ENCODE assay signal across 8 cellular contexts in genomic region chr20:62239278-62239879, GRCh38. TPM values are rescaled to one million over a fixed set of nuclear protein-coding genes. Genes with fewer than 3 reads are reported as not detected.
DNase-seq lines count a peak whose midpoint lies in the region; ATAC-seq and TF ChIP-seq lines count a peak whose summit lies in the region.

No MANE protein-coding gene starts in this region.

- H3K4me3 ChIP-seq in BLaER1 (peak overlapping the region; percentile 71), MG63 (peak overlapping the region; percentile 64), ectodermal cell (ENCODE audit: insufficient read depth, low read depth, low read length) (peak overlapping the region; percentile 68)

- H3K27ac ChIP-seq in BLaER1 = no peak overlapping the region
- H3K27ac ChIP-seq in ectodermal cell (ENCODE audit: insufficient read depth, low read depth, low read length, poor library complexity, severe bottlenecking) = no peak overlapping the region

- WGBS in ectodermal cell, 2 experiments = 69 to 71% methylated on average over 23 of the region's 23 CpGs

- H3K27me3 ChIP-seq in BLaER1 = no peaks in the 10 kb centered on the region
- no peaks in the 10 kb centered on the region for H3K27me3 ChIP-seq in MG63
- no peaks in the 10 kb centered on the region for H3K27me3 ChIP-seq in ectodermal cell (ENCODE audit: control insufficient read depth, insufficient read depth, low read length, poor library complexity, severe bottlenecking)

- H3K4me3 Mint-ChIP-seq in nephron = peak overlapping the region; percentile 86 to 96 (median 94)

- H3K9ac ChIP-seq in BLaER1 = peak overlapping the region; percentile 75

- peaks cover 12% of the 10 kb centered on the region for H3K4me1 Mint-ChIP-seq in nephron

- H3K36me3 ChIP-seq in BLaER1 = peaks cover 28% of the 10 kb centered on the region; the same call in 1 of the 2 replicates
- peaks cover 19% of the 10 kb centered on the region for H3K36me3 ChIP-seq in MG63
- H3K36me3 ChIP-seq in ectodermal cell (ENCODE audit: control insufficient read depth, insufficient read depth, low read length) = no peaks in the 10 kb centered on the region

- peak overlapping the region; percentile 90 for H3K4me2 ChIP-seq in BLaER1

- no peak for DNase-seq in MG63
- no peak for DNase-seq in NCI-H510A (lab: John Stamatoyannopoulos, UW)
- no peak for DNase-seq in superior temporal gyrus (ENCODE audit: extremely low spot score)
- DNase-seq in SW 1271 (lab: John Stamatoyannopoulos, UW) = no peak

- no peak for ATAC-seq in HG02571 (IDR thresholded peaks at IDR 0.05; ENCODE audit: unreplicated experiment)

- H3K9me3 ChIP-seq in BLaER1 (no peaks in the 10 kb centered on the region), MG63 (no peaks in the 10 kb centered on the region), ectodermal cell (ENCODE audit: control insufficient read depth, low read length) (no peaks in the 10 kb centered on the region)

- H4K20me1 ChIP-seq in BLaER1 = peaks cover 55% of the 10 kb centered on the region

- peaks cover 8% of the 10 kb centered on the region for H3K27me3 Mint-ChIP-seq in nephron (ENCODE audit: low read depth)

- TF ChIP-seq CTCF in nephron (IDR thresholded peaks at IDR 0.05; ENCODE audit: unreplicated experiment in 3 of 3) = no peak

- no peaks in the 10 kb centered on the region for H3K9me3 Mint-ChIP-seq in nephron

- H3K36me3 Mint-ChIP-seq in nephron (ENCODE audit: low read depth) = no peaks in the 10 kb centered on the region

- H3K27ac Mint-ChIP-seq in nephron = peak overlapping the region; percentile 51 to 87 (median 71)

- H3K4me1 ChIP-seq in BLaER1 (peaks cover 58% of the 10 kb centered on the region), ectodermal cell (ENCODE audit: control insufficient read depth, insufficient read depth, low read length) (peaks cover 20% of the 10 kb centered on the region)

RNA-seq across cellular contexts. Expression of gene OSBPL2, which starts 1.1 kb away (rescaled TPM):
- total RNA-seq in MG63 (2014; rRNA removed; shearing (Covaris generic); ENCODE audit: low replicate concordance) = 18.4 TPM in 2 replicates
- polyA plus RNA-seq in ectodermal cell (2013, experiment 1 of 4) = 35.5 TPM
- polyA plus RNA-seq in ectodermal cell (2013, experiment 2 of 4) = 35.5 TPM
- polyA plus RNA-seq in ectodermal cell (2013, experiment 3 of 4) = 24.2 TPM
- polyA plus RNA-seq in ectodermal cell (2013, experiment 4 of 4) = 26.1 TPM

RNA-seq across cellular contexts. Expression of gene HRH3, which starts 19.3 kb away (rescaled TPM):
- total RNA-seq in MG63 (2014; rRNA removed; shearing (Covaris generic); ENCODE audit: low replicate concordance) = not detected in 2 replicates
- 3.1 TPM for polyA plus RNA-seq in ectodermal cell (2013, experiment 1 of 4)
- 3.9 TPM for polyA plus RNA-seq in ectodermal cell (2013, experiment 2 of 4)
- polyA plus RNA-seq in ectodermal cell (2013, experiment 3 of 4) = 2.7 TPM
- 2.6 TPM for polyA plus RNA-seq in ectodermal cell (2013, experiment 4 of 4)

RNA-seq across cellular contexts. Expression of gene MTG2, which starts 56.6 kb away (rescaled TPM):
- 87.3 and 102 TPM in 2 replicates for total RNA-seq in MG63 (2014; rRNA removed; shearing (Covaris generic); ENCODE audit: low replicate concordance)
- 27.0 TPM for polyA plus RNA-seq in ectodermal cell (2013, experiment 1 of 4)
- polyA plus RNA-seq in ectodermal cell (2013, experiment 2 of 4) = 33.0 TPM
- polyA plus RNA-seq in ectodermal cell (2013, experiment 3 of 4) = 29.8 TPM
- 28.0 TPM for polyA plus RNA-seq in ectodermal cell (2013, experiment 4 of 4)
